ENCODE assay signal across 8 cellular contexts in genomic region chr16:14629919-14630619, GRCh38. TPM values are rescaled to one million over a fixed set of nuclear protein-coding genes. Genes with fewer than 3 reads are reported as not detected.
DNase-seq lines count a peak whose midpoint lies in the region; ATAC-seq and TF ChIP-seq lines count a peak whose summit lies in the region.

TSS of gene PARN (minus strand) at chr16:14630260. CDS start at chr16:14630125, 135 bp downstream.

- H3K4me2 ChIP-seq in skeletal muscle satellite cell (ENCODE audit: low read length): peak within 1 kb of the TSS; percentile 92

- H3K4me3 ChIP-seq in iPS-18a (ENCODE audit: low read length) (peak within 1 kb of the TSS; percentile 83), skeletal muscle satellite cell (ENCODE audit: low read length) (peak within 1 kb of the TSS; percentile 98)

- H3K36me3 ChIP-seq in iPS-18a (ENCODE audit: control insufficient read depth, low read depth, low read length) (peaks cover 21% of the 10 kb centered on the region), skeletal muscle satellite cell (ENCODE audit: insufficient read depth, low read length) (peaks cover 20% of the 10 kb centered on the region)

- H3K9ac ChIP-seq in iPS-18a (ENCODE audit: low read length) (peak within 1 kb of the TSS; percentile 91), skeletal muscle satellite cell (ENCODE audit: low read depth, low read length) (peak within 1 kb of the TSS; percentile 99)

- H3K27ac ChIP-seq in VCaP (peak within 1 kb of the TSS; percentile 75), iPS-18a (ENCODE audit: low read length) (peak within 1 kb of the TSS; percentile 87)

- H3K9me3 ChIP-seq in iPS-18a (ENCODE audit: control insufficient read depth, low read depth, low read length) (no peaks in the 10 kb centered on the region), skeletal muscle satellite cell (replicated peaks; ENCODE audit: low read length) (no peaks in the 10 kb centered on the region)

- ATAC-seq in GM18867 (IDR thresholded peaks at IDR 0.05; ENCODE audit: unreplicated experiment) (peak; percentile 59), HG03108 (IDR thresholded peaks at IDR 0.05; ENCODE audit: unreplicated experiment) (peak; percentile 54)

- TF ChIP-seq CTCF in VCaP (conservative IDR thresholded peaks at IDR 0.05): no peak

- in situ Hi-C loops in T47D (cut with HindIII; ENCODE audit: low pct_unique_long_range_greater_than_20kb, low sequenced_read_pairs): no loop called here

- peak; percentile 98 for DNase-seq in A172 (ENCODE audit: low spot score)
- DNase-seq in NCI-H2196 treated with DMSO at 0.1 percent for 48 hours (lab: John Stamatoyannopoulos, UW; ENCODE audit: unreplicated experiment): peak; percentile 97
- DNase-seq in T47D (ENCODE audit: low read depth in 1 of 2, low spot score in 1 of 2): peak; percentile 92 to 97

- H3K4me1 ChIP-seq in iPS-18a (ENCODE audit: control insufficient read depth, low read depth, low read length) (peaks cover 13% of the 10 kb centered on the region), skeletal muscle satellite cell (ENCODE audit: control insufficient read depth, insufficient read depth, low read length) (peaks cover 27% of the 10 kb centered on the region)

- H3K27me3 ChIP-seq in iPS-18a (ENCODE audit: control insufficient read depth, insufficient read depth, low read length) (no peaks in the 10 kb centered on the region), skeletal muscle satellite cell (ENCODE audit: control insufficient read depth, insufficient read depth, low read length) (no peaks in the 10 kb centered on the region)

RNA-seq across cellular contexts. Expression of gene PARN, which starts in this region (rescaled TPM):
- total RNA-seq in A172 (2014; rRNA removed; shearing (Covaris generic)): 64.6 and 86.6 TPM in 2 replicates
- total RNA-seq in skeletal muscle satellite cell (2012; rRNA removed): 25.6 and 28.6 TPM in 2 replicates

Comparison
In these comparisons a context has a peak if more than half of its experiments do, and no peak if none do; other contexts are left out.
1. Peak in every context shown above with its lines: DNase-seq, ATAC-seq, H3K4me3 ChIP-seq and H3K27ac ChIP-seq.